In genomic region chr9:120436937-120437592, GRCh38 we compare ENCODE assay signal across 17 cellular contexts.
A peak's percentile ranks its signal among the peaks of the same experiment; 100 is the strongest.
DNase-seq lines count a peak whose midpoint lies in the region; ATAC-seq and TF ChIP-seq lines count a peak whose summit lies in the region.
"Had no signal": no experiment of that assay in that cellular context is flagged by ENCODE, and none has a peak within 500 bp of the region (broad histone marks: within the 10 kb centered on the region; RNA-seq: fewer than 3 reads in every experiment).

No MANE protein-coding gene starts in this region.

- H3K27me3 Mint-ChIP-seq in stimulated activated naive CD8-positive, alpha-beta T cell treated with anti-CD3 and anti-CD28 coated beads, Interleukin-15, Interleukin-2, amounts not matched to agents 100 ng/mL and 50 ng/mL, for 24 hours = no peaks in the 10 kb centered on the region
- H3K27me3 Mint-ChIP-seq: effector memory CD8-positive, alpha-beta T cell had no signal

- H2BK12ac ChIP-seq in mesenchymal stem cell (ENCODE audit: low read length in 2 of 2) = peak overlapping the region in 1 of 2 experiments; percentile 21

- H2AK5ac ChIP-seq in mesenchymal stem cell (ENCODE audit: low read length, severe bottlenecking) = no peak overlapping the region

- intact Hi-C loops in adrenal gland (cut with DNase I) = no loop called here

- H3K27ac ChIP-seq in adrenal gland = peak overlapping the region in 3 of 5 donors; percentile 45 to 71 (median 59)
- no peak overlapping the region for H3K27ac ChIP-seq in mesenchymal stem cell (ENCODE audit: low read length, poor library complexity, severe bottlenecking)
- no peak overlapping the region for H3K27ac ChIP-seq in brain microvascular endothelial cell
- H3K27ac ChIP-seq: hepatocyte, KMS-11, tibial nerve had no signal

- H3K4me3 ChIP-seq in adrenal gland (no peak overlapping the region), mesenchymal stem cell (ENCODE audit: insufficient read depth in 1 of 2, low read depth in 1 of 2, low read length in 2 of 2) (no peak overlapping the region), brain microvascular endothelial cell (ENCODE audit: low read depth, low read length) (no peak overlapping the region)
- H3K4me3 ChIP-seq: ascending aorta, hepatocyte, tibial nerve had no signal

- no peak for TF ChIP-seq POLR2A in adrenal gland (IDR thresholded peaks at IDR 0.05)

- no peak for TF ChIP-seq CTCF in adrenal gland (IDR thresholded peaks at IDR 0.05)
- TF ChIP-seq CTCF in brain microvascular endothelial cell (IDR thresholded peaks at IDR 0.05; ENCODE audit: low read depth, low read length, missing control alignments) = no peak

- DNase-seq in stimulated activated naive CD8-positive, alpha-beta T cell treated with anti-CD3 and anti-CD28 coated beads, Interleukin-15, Interleukin-2, amounts not matched to agents 100 U/mL and 50 U/mL, for 24 hours = no peak
- DNase-seq in adrenal gland (peak in 6 of 7 donors; percentile 36 to 70 (median 58)), mesenchymal stem cell (no peak), brain microvascular endothelial cell (no peak)
- DNase-seq in effector CD4-positive, alpha-beta T cell = no peak
- no peak for DNase-seq in stimulated activated CD4-positive, alpha-beta T cell treated with anti-CD3 and anti-CD28 coated beads, Interleukin-4, amount 100 ng/mL, for 1 hour
- DNase-seq: activated T-cell treated with anti-CD3 and anti-CD28 coated beads, Interleukin-2, amount 50 U/mL, for 4 hours; effector memory CD8-positive, alpha-beta T cell; NCI-H2171; retina had no signal

- no peak overlapping the region for H3K9ac ChIP-seq in mesenchymal stem cell (ENCODE audit: low read length)
- H3K9ac ChIP-seq: KMS-11 had no signal

- no peak overlapping the region for H3K14ac ChIP-seq in mesenchymal stem cell (ENCODE audit: low read length in 2 of 2)

- H2BK15ac ChIP-seq in mesenchymal stem cell (ENCODE audit: low read depth, poor library complexity, severe bottlenecking) = no peak overlapping the region

- H3K9me3 Mint-ChIP-seq in stimulated activated naive CD8-positive, alpha-beta T cell treated with anti-CD3 and anti-CD28 coated beads, Interleukin-15, Interleukin-2, amounts not matched to agents 100 ng/mL and 50 ng/mL, for 24 hours = no peaks in the 10 kb centered on the region
- H3K9me3 Mint-ChIP-seq: activated T-cell treated with anti-CD3 and anti-CD28 coated beads, Interleukin-2, amount 50 U/mL, for 4 hours; effector memory CD8-positive, alpha-beta T cell had no signal

- no peak overlapping the region for H3K4me3 Mint-ChIP-seq in stimulated activated naive CD8-positive, alpha-beta T cell treated with anti-CD3 and anti-CD28 coated beads, Interleukin-15, Interleukin-2, amounts not matched to agents 100 ng/mL and 50 ng/mL, for 24 hours
- H3K4me3 Mint-ChIP-seq: activated T-cell treated with anti-CD3 and anti-CD28 coated beads, Interleukin-2, amount 50 U/mL, for 4 hours; effector memory CD8-positive, alpha-beta T cell had no signal

- H3K4me1 ChIP-seq in adrenal gland (replicated peaks in 1 of 2) (peaks cover 3 to 36% of the 10 kb centered on the region in 2 donors), mesenchymal stem cell (ENCODE audit: control insufficient read depth, insufficient read depth, low read depth, low read length) (no peaks in the 10 kb centered on the region)

- no peak overlapping the region for H3K18ac ChIP-seq in mesenchymal stem cell (ENCODE audit: low read depth in 1 of 2, low read length in 2 of 2)

- H3K23ac ChIP-seq in mesenchymal stem cell (ENCODE audit: low read length in 2 of 2) = no peak overlapping the region

- peaks cover 14% of the 10 kb centered on the region for H3K4me1 Mint-ChIP-seq in stimulated activated naive CD8-positive, alpha-beta T cell treated with anti-CD3 and anti-CD28 coated beads, Interleukin-15, Interleukin-2, amounts not matched to agents 100 ng/mL and 50 ng/mL, for 24 hours (ENCODE audit: low read depth)

- no peak overlapping the region for H2BK5ac ChIP-seq in mesenchymal stem cell (ENCODE audit: low read depth, low read length, poor library complexity, severe bottlenecking)

- no peaks in the 10 kb centered on the region for H3K9me3 ChIP-seq in adrenal gland (replicated peaks in 1 of 3)
- no peaks in the 10 kb centered on the region for H3K9me3 ChIP-seq in mesenchymal stem cell (ENCODE audit: control insufficient read depth, low read length)
- H3K9me3 ChIP-seq: ascending aorta, tibial nerve had no signal

- H3K36me3 ChIP-seq in adrenal gland (replicated peaks in 1 of 2) = peaks cover 0 to 6% of the 10 kb centered on the region in 2 donors
- H3K36me3 ChIP-seq in mesenchymal stem cell (ENCODE audit: control insufficient read depth in 1 of 2, insufficient read depth in 2 of 2, low read depth in 1 of 2, low read length in 2 of 2) = peaks cover 14 to 19% of the 10 kb centered on the region in 2 experiments
- no peaks in the 10 kb centered on the region for H3K36me3 ChIP-seq in brain microvascular endothelial cell (replicated peaks)

- no peak overlapping the region for H4K8ac ChIP-seq in mesenchymal stem cell (ENCODE audit: low read length)

- H3K27ac Mint-ChIP-seq in stimulated activated naive CD8-positive, alpha-beta T cell treated with anti-CD3 and anti-CD28 coated beads, Interleukin-15, Interleukin-2, amounts not matched to agents 100 ng/mL and 50 ng/mL, for 24 hours = peak overlapping the region; percentile 8

- H2AFZ ChIP-seq in mesenchymal stem cell (ENCODE audit: low read depth, low read length) = no peak overlapping the region
- H2AFZ ChIP-seq: hepatocyte had no signal

- in situ Hi-C loops in brain microvascular endothelial cell (cut with HindIII; ENCODE audit: low pct_ligation_motif_present, low sequenced_read_pairs) = no loop called here

- H3K36me3 Mint-ChIP-seq in stimulated activated naive CD8-positive, alpha-beta T cell treated with anti-CD3 and anti-CD28 coated beads, Interleukin-15, Interleukin-2, amounts not matched to agents 100 ng/mL and 50 ng/mL, for 24 hours (ENCODE audit: low read depth) = peaks cover 80% of the 10 kb centered on the region

- no peak overlapping the region for H2BK120ac ChIP-seq in mesenchymal stem cell (ENCODE audit: low read depth, low read length)

- peaks cover 23% of the 10 kb centered on the region for H3K79me1 ChIP-seq in mesenchymal stem cell (replicated peaks; ENCODE audit: low read length, poor library complexity, severe bottlenecking)

- WGBS in adrenal gland, 4 donors = 60 to 72% (median 64%) methylated on average over 10 to 11 of the region's 11 CpGs
- WGBS in mesenchymal stem cell = 96% methylated on average over 10 of the region's 11 CpGs

- no peak for ATAC-seq in stimulated activated naive CD8-positive, alpha-beta T cell treated with anti-CD3 and anti-CD28 coated beads, Interleukin-15, Interleukin-2, amounts not matched to agents 100 U/mL and 50 U/mL, for 24 hours
- ATAC-seq in GM21381 (IDR thresholded peaks at IDR 0.05; ENCODE audit: unreplicated experiment) = no peak
- ATAC-seq: activated T-cell treated with anti-CD3 and anti-CD28 coated beads, Interleukin-2, amount 50 U/mL, for 4 hours; Panc1 had no signal

- H3K4me2 ChIP-seq in mesenchymal stem cell (ENCODE audit: low read length, poor library complexity, severe bottlenecking) = no peak overlapping the region
- H3K4me2 ChIP-seq: hepatocyte, KMS-11 had no signal

- H4K91ac ChIP-seq in mesenchymal stem cell (ENCODE audit: low read length) = peak overlapping the region; percentile 78

- peak overlapping the region in 1 of 2 experiments; percentile 15 for H3K4ac ChIP-seq in mesenchymal stem cell (ENCODE audit: low read depth in 1 of 2, low read length in 2 of 2)

- H3K27me3 ChIP-seq in adrenal gland (no peaks in the 10 kb centered on the region), mesenchymal stem cell (ENCODE audit: control insufficient read depth in 1 of 2, insufficient read depth in 1 of 2, low read length in 2 of 2) (no peaks in the 10 kb centered on the region), brain microvascular endothelial cell (replicated peaks) (no peaks in the 10 kb centered on the region)
- H3K27me3 ChIP-seq: ascending aorta, hepatocyte, tibial nerve had no signal

Comparison
In these comparisons a context has a peak if more than half of its experiments do, and no peak if none do; other contexts are left out.
1. DNase-seq: peak in adrenal gland (6 of 7); none in stimulated activated naive CD8-positive, alpha-beta T cell treated with anti-CD3 and anti-CD28 coated beads, Interleukin-15, Interleukin-2, amounts not matched to agents 100 U/mL and 50 U/mL, for 24 hours (single experiment), mesenchymal stem cell (single experiment), brain microvascular endothelial cell (single experiment), effector CD4-positive, alpha-beta T cell (single experiment) and stimulated activated CD4-positive, alpha-beta T cell treated with anti-CD3 and anti-CD28 coated beads, Interleukin-4, amount 100 ng/mL, for 1 hour (single experiment).
2. H3K27ac ChIP-seq: peak in adrenal gland (3 of 5); none in mesenchymal stem cell (single experiment) and brain microvascular endothelial cell (single experiment).